Comparison of ENCODE assay signal across 12 cellular contexts in genomic region chr9:35686222-35687203, GRCh38. TPM values are rescaled to one million over a fixed set of nuclear protein-coding genes. Genes with fewer than 3 reads are reported as not detected.
DNase-seq lines count a peak whose midpoint lies in the region; ATAC-seq and TF ChIP-seq lines count a peak whose summit lies in the region.
"Had no signal": no experiment of that assay in that cellular context is flagged by ENCODE, and none has a peak within 500 bp of the region (broad histone marks: within the 10 kb centered on the region; RNA-seq: fewer than 3 reads in every experiment).

No MANE protein-coding gene starts in this region.

- peaks cover 41% of the 10 kb centered on the region for H3K9me1 ChIP-seq in IMR-90 (ENCODE audit: insufficient read depth, low read length)

- H2BK5ac ChIP-seq in IMR-90 (ENCODE audit: low read depth, low read length, poor library complexity, severe bottlenecking) = peak overlapping the region; percentile 98

- H3K4me2 ChIP-seq in IMR-90 (ENCODE audit: low read depth, low read length) (peak overlapping the region; percentile 97), PC-9 (no peak overlapping the region)

- H3K36me3 Mint-ChIP-seq in MCF 10A (ENCODE audit: insufficient read depth, unreplicated experiment) = peaks cover 52% of the 10 kb centered on the region
- H3K36me3 Mint-ChIP-seq in T-helper 2 cell treated with Interferon-gamma antibody and Interleukin-4, amounts not matched to agents 5 μg/mL and 100 μg/mL, for 36 hours (ENCODE audit: low read depth) = no peaks in the 10 kb centered on the region
- H3K36me3 Mint-ChIP-seq in activated naive CD8-positive, alpha-beta T cell treated with anti-CD3 and anti-CD28 coated beads for 36 hours = no peaks in the 10 kb centered on the region

- H3K9me3 Mint-ChIP-seq in MCF 10A (ENCODE audit: unreplicated experiment) = no peaks in the 10 kb centered on the region
- no peaks in the 10 kb centered on the region for H3K9me3 Mint-ChIP-seq in T-helper 2 cell treated with Interferon-gamma antibody and Interleukin-4, amounts not matched to agents 5 μg/mL and 100 μg/mL, for 36 hours
- no peaks in the 10 kb centered on the region for H3K9me3 Mint-ChIP-seq in activated naive CD8-positive, alpha-beta T cell treated with anti-CD3 and anti-CD28 coated beads for 36 hours

- H4K91ac ChIP-seq in IMR-90 (ENCODE audit: insufficient read depth, low read depth, low read length) = no peak overlapping the region

- peaks cover 14% of the 10 kb centered on the region; the same call in 1 of the 2 replicates for H3F3A ChIP-seq in PC-9 (ENCODE audit: insufficient read depth, low read depth)

- TF ChIP-seq CTCF in IMR-90 (conservative IDR thresholded peaks at IDR 0.05; ENCODE audit: low read depth, low read length) (no peak), MCF 10A (IDR thresholded peaks at IDR 0.05; ENCODE audit: unreplicated experiment) (no peak), testis (IDR thresholded peaks at IDR 0.05) (no peak), PC-9 (conservative IDR thresholded peaks at IDR 0.05) (no peak)

- H3K36me3 ChIP-seq in IMR-90 (ENCODE audit: control insufficient read depth, insufficient read depth, low read length) (peaks cover 65% of the 10 kb centered on the region), testis (ENCODE audit: low read depth, missing control alignments) (no peaks in the 10 kb centered on the region), PC-9 (ENCODE audit: low read depth) (no peaks in the 10 kb centered on the region)

- H3K9me3 ChIP-seq in IMR-90 (ENCODE audit: control insufficient read depth, insufficient read depth, low read length) = no peaks in the 10 kb centered on the region
- H3K9me3 ChIP-seq in testis = no peaks in the 10 kb centered on the region
- no peaks in the 10 kb centered on the region for H3K9me3 ChIP-seq in PC-9 (ENCODE audit: insufficient read depth, low read depth)
- H3K9me3 ChIP-seq: mucosa of descending colon had no signal

- H3K14ac ChIP-seq in IMR-90 (replicated peaks; ENCODE audit: low read depth, low read length) = peak overlapping the region; percentile 50

- peak overlapping the region; percentile 58 for H3K9ac ChIP-seq in IMR-90 (ENCODE audit: low read depth, low read length)

- ATAC-seq in IMR-90 (ENCODE audit: low read depth) = no peak
- ATAC-seq: foreskin keratinocyte, mucosa of descending colon had no signal

- H3K27ac Mint-ChIP-seq in MCF 10A (ENCODE audit: low read depth, unreplicated experiment) = no peak overlapping the region
- no peak overlapping the region for H3K27ac Mint-ChIP-seq in T-helper 2 cell treated with Interferon-gamma antibody and Interleukin-4, amounts not matched to agents 5 μg/mL and 100 μg/mL, for 36 hours
- no peak overlapping the region for H3K27ac Mint-ChIP-seq in activated naive CD8-positive, alpha-beta T cell treated with anti-CD3 and anti-CD28 coated beads for 36 hours

- no peaks in the 10 kb centered on the region for H3K9me2 ChIP-seq in PC-9 (ENCODE audit: insufficient read depth)

- H4K5ac ChIP-seq in IMR-90 (ENCODE audit: low read depth, low read length) = no peak overlapping the region

- H3K56ac ChIP-seq in IMR-90 (ENCODE audit: extremely low read depth, insufficient read depth, low read length) = peak overlapping the region; percentile 22; the same call in 1 of the 2 replicates

- no peak overlapping the region for H3K4ac ChIP-seq in IMR-90 (ENCODE audit: low read depth, low read length)

- H3K4me1 Mint-ChIP-seq in MCF 10A (ENCODE audit: insufficient read depth, unreplicated experiment) = peaks cover 37% of the 10 kb centered on the region
- peaks cover 13% of the 10 kb centered on the region for H3K4me1 Mint-ChIP-seq in T-helper 2 cell treated with Interferon-gamma antibody and Interleukin-4, amounts not matched to agents 5 μg/mL and 100 μg/mL, for 36 hours (ENCODE audit: low read depth)
- H3K4me1 Mint-ChIP-seq in activated naive CD8-positive, alpha-beta T cell treated with anti-CD3 and anti-CD28 coated beads for 36 hours = peaks cover 16% of the 10 kb centered on the region

- H3K4me3 ChIP-seq in IMR-90 (ENCODE audit: insufficient read depth, low read depth, low read length) (peak overlapping the region; percentile 26), testis (no peak overlapping the region), PC-9 (no peak overlapping the region)
- H3K4me3 ChIP-seq: mucosa of descending colon had no signal

- DNase-seq in IMR-90 (peak; percentile 60), MCF 10A (ENCODE audit: unreplicated experiment) (no peak), hepatic stellate cell (ENCODE audit: low spot score) (peak; percentile 60), testis (no peak), PC-9 (no peak)
- DNase-seq in T-helper 2 cell treated with Interferon-gamma antibody and Interleukin-4, amounts not matched to agents 5 μg/mL and 100 μg/mL, for 36 hours (ENCODE audit: low spot score) = no peak
- DNase-seq in activated naive CD8-positive, alpha-beta T cell treated with anti-CD3 and anti-CD28 coated beads for 36 hours = no peak
- DNase-seq: foreskin keratinocyte, GF-D8, NCI-H526 treated with DMSO at 0.1 percent for 48 hours, T1000 had no signal

- intact Hi-C loops in IMR-90 (cut with micrococcal nuclease) = loop anchor here (10.0 kb wide), 1 partner anchor 82 kb away; the partner anchor contains the start of gene TESK1
- intact Hi-C loops in MCF 10A (cut with micrococcal nuclease) = no loop called here
- intact Hi-C loops in testis (cut with DNase I; ENCODE audit: low total_unique reads) = no loop called here
- intact Hi-C loops in PC-9 (cut with micrococcal nuclease; ENCODE audit: unreplicated experiment) = no loop called here

- no peak overlapping the region for H3K4me3 Mint-ChIP-seq in MCF 10A (ENCODE audit: unreplicated experiment)
- H3K4me3 Mint-ChIP-seq in T-helper 2 cell treated with Interferon-gamma antibody and Interleukin-4, amounts not matched to agents 5 μg/mL and 100 μg/mL, for 36 hours = no peak overlapping the region
- no peak overlapping the region for H3K4me3 Mint-ChIP-seq in activated naive CD8-positive, alpha-beta T cell treated with anti-CD3 and anti-CD28 coated beads for 36 hours

- peak overlapping the region; percentile 92 for H3K23ac ChIP-seq in IMR-90 (ENCODE audit: low read depth, low read length)

- H2AK5ac ChIP-seq in IMR-90 (ENCODE audit: low read depth, low read length) = no peak overlapping the region

- POLR2A ChIA-PET in IMR-90 (lab: Charles Lee; ENCODE audit: unreplicated experiment) (interaction anchor here (0.6 to 3.8 kb wide), 9 partner anchors 8 to 29 kb away, joined by 3 to 14 read pairs (median 5); partner anchors contain the start of genes CCDC107 and RMRP), MCF 10A (lab: Yijun Ruan, JAX) (no interaction called here), PC-9 (lab: Charles Lee; ENCODE audit: unreplicated experiment) (interaction anchor here (0.6 kb wide), 1 partner anchor 851 kb away, joined by 3 read pairs; no protein-coding TSS in a partner anchor)

- peaks cover 82% of the 10 kb centered on the region for H4K20me1 ChIP-seq in IMR-90 (ENCODE audit: insufficient read depth, low read length)
- no peaks in the 10 kb centered on the region for H4K20me1 ChIP-seq in PC-9 (ENCODE audit: insufficient read depth)

- peaks cover 51% of the 10 kb centered on the region for H3K4me1 ChIP-seq in IMR-90 (ENCODE audit: control insufficient read depth, insufficient read depth, low read length)
- H3K4me1 ChIP-seq in testis = peaks cover 14% of the 10 kb centered on the region
- H3K4me1 ChIP-seq in PC-9 (replicated peaks; ENCODE audit: insufficient read depth) = peaks cover 21% of the 10 kb centered on the region

- H2BK15ac ChIP-seq in IMR-90 (ENCODE audit: low read depth, low read length) = no peak overlapping the region

- dilution Hi-C loops in IMR-90 (cut with HindIII; ENCODE audit: low sequenced_read_pairs, unreplicated experiment) = no loop called here

- no peak for TF ChIP-seq RAD21 in IMR-90 (IDR thresholded peaks at IDR 0.05; ENCODE audit: low read length)

- in situ Hi-C loops in IMR-90 (cut with MboI; ENCODE audit: low sequenced_read_pairs) = no loop called here

- 68% methylated on average over 3 of the region's 11 CpGs; no CpG with 5 or more reads in 1 of the 2 experiments for WGBS in IMR-90 (ENCODE audit: extremely low coverage in 2 of 2, insufficient read length in 1 of 2), 2 experiments
- WGBS in testis, 2 donors = 59 to 60% methylated on average over 8 to 11 of the region's 11 CpGs

- peak overlapping the region; percentile 34 for H2AK9ac ChIP-seq in IMR-90 (replicated peaks; ENCODE audit: low read depth, low read length, poor library complexity)

- H3K27me3 ChIP-seq in IMR-90 (ENCODE audit: control insufficient read depth, insufficient read depth, low read length) (no peaks in the 10 kb centered on the region), testis (no peaks in the 10 kb centered on the region), PC-9 (ENCODE audit: insufficient read depth, low read depth) (no peaks in the 10 kb centered on the region)
- H3K27me3 ChIP-seq: foreskin keratinocyte had no signal

- H4K8ac ChIP-seq in IMR-90 (ENCODE audit: low read depth in 2 of 2, low read length in 2 of 2) = no peak overlapping the region

- H3K18ac ChIP-seq in IMR-90 (ENCODE audit: low read depth, low read length) = peak overlapping the region; percentile 8; the same call in 1 of the 2 replicates

- BruUV-seq in IMR-90 (replicated peaks; lab: Mats Ljungman, UMichigan) = no TSS peak
- BruUV-seq in MCF 10A (replicated peaks; lab: Mats Ljungman, UMichigan) = TSS peak; percentile 2
- no TSS peak for BruUV-seq in PC-9 (replicated peaks; lab: Mats Ljungman, UMichigan)

- H2AFZ ChIP-seq in IMR-90 (replicated peaks; ENCODE audit: low read length, poor library complexity) = peak overlapping the region; percentile 17
- H2AFZ ChIP-seq in PC-9 = no peak overlapping the region

- no peaks in the 10 kb centered on the region for H3K79me2 ChIP-seq in PC-9 (ENCODE audit: low read depth)

- H3K79me1 ChIP-seq in IMR-90 (ENCODE audit: low read depth in 1 of 2, low read length in 2 of 2) = peaks cover 13 to 85% of the 10 kb centered on the region in 2 experiments

- no peak overlapping the region for H2BK120ac ChIP-seq in IMR-90 (ENCODE audit: low read depth, low read length)

- H2BK20ac ChIP-seq in IMR-90 (ENCODE audit: low read depth, low read length) = no peak overlapping the region

- no peak for TF ChIP-seq POLR2A in IMR-90 (IDR thresholded peaks at IDR 0.05; ENCODE audit: low read depth, low read length)
- TF ChIP-seq POLR2A in testis (IDR thresholded peaks at IDR 0.05) = no peak

- no peaks in the 10 kb centered on the region for H3K27me3 Mint-ChIP-seq in MCF 10A (ENCODE audit: insufficient read depth, unreplicated experiment)
- H3K27me3 Mint-ChIP-seq in T-helper 2 cell treated with Interferon-gamma antibody and Interleukin-4, amounts not matched to agents 5 μg/mL and 100 μg/mL, for 36 hours (ENCODE audit: low read depth) = no peaks in the 10 kb centered on the region
- no peaks in the 10 kb centered on the region for H3K27me3 Mint-ChIP-seq in activated naive CD8-positive, alpha-beta T cell treated with anti-CD3 and anti-CD28 coated beads for 36 hours

- CTCF ChIA-PET in IMR-90 (lab: Yijun Ruan, JAX) (no interaction called here), MCF 10A (lab: Yijun Ruan, JAX) (interaction anchor here (1.6 to 4.8 kb wide), 2 partner anchors 10 to 39 kb away, joined by 6 to 34 read pairs; no protein-coding TSS in a partner anchor), PC-9 (lab: Charles Lee) (no interaction called here)

- H3K27ac ChIP-seq in IMR-90 (ENCODE audit: insufficient read depth, low read length) (peak overlapping the region; percentile 18), testis (peak overlapping the region; percentile 35 to 93), PC-9 (no peak overlapping the region)
- H3K27ac ChIP-seq: foreskin keratinocyte had no signal

RNA-seq across cellular contexts. Expression of gene TPM2, which starts 3.2 kb away (rescaled TPM):
- total RNA-seq in IMR-90 (2012; rRNA removed) = 960 and 1,994 TPM in 2 replicates
- polyA plus RNA-seq in IMR-90 (2012; rRNA removed) = 2,500 and 2,548 TPM in 2 replicates
- 1,868 and 3,037 TPM in 2 replicates for polyA plus RNA-seq in IMR-90 (2012; cell fraction: cytosol; rRNA removed)
- 2,387 and 3,173 TPM in 2 replicates for polyA plus RNA-seq in IMR-90 (2012; cell fraction: nucleus; rRNA removed; ENCODE audit: low replicate concordance)
- 161 and 207 TPM in 2 replicates for total RNA-seq in MCF 10A (2022)
- total RNA-seq in testis = 100 to 1,000 TPM; 182 to 211 TPM
- 369 TPM for polyA plus RNA-seq in testis (ENCODE audit: insufficient read depth, low read depth, low replicate concordance)
- 30.5 and 60.0 TPM in 2 replicates for total RNA-seq in PC-9 (2021)
- total RNA-seq in activated naive CD8-positive, alpha-beta T cell treated with anti-CD3 and anti-CD28 coated beads for 36 hours = 1 to 10 TPM; 3.3 to 4.6 TPM

RNA-seq across cellular contexts. Expression of gene CA9, which starts 12.8 kb away (rescaled TPM):
- 0.54 and 0.56 TPM in 2 replicates for total RNA-seq in IMR-90 (2012; rRNA removed)
- polyA plus RNA-seq in IMR-90 (2012; rRNA removed) = 3.7 and 3.9 TPM in 2 replicates
- 5.2 and 9.9 TPM in 2 replicates for polyA plus RNA-seq in IMR-90 (2012; cell fraction: cytosol; rRNA removed)
- 2.5 and 4.3 TPM in 2 replicates for polyA plus RNA-seq in IMR-90 (2012; cell fraction: nucleus; rRNA removed; ENCODE audit: low replicate concordance)
- not detected in 2 replicates for total RNA-seq in MCF 10A (2022)
- 10 to 100 TPM; 11.0 to 36.8 TPM for total RNA-seq in testis
- 50.5 TPM for polyA plus RNA-seq in testis (ENCODE audit: insufficient read depth, low read depth, low replicate concordance)
- total RNA-seq in PC-9 (2021) = 2.5 and 6.6 TPM in 2 replicates
- 1 to 10 TPM; 1.5 to 2.7 TPM for total RNA-seq in activated naive CD8-positive, alpha-beta T cell treated with anti-CD3 and anti-CD28 coated beads for 36 hours

RNA-seq across cellular contexts. Expression of gene ARHGEF39, which starts 21.5 kb away (rescaled TPM):
- total RNA-seq in IMR-90 (2012; rRNA removed) (0.56 and 2.5 TPM in 2 replicates), MCF 10A (2022) (2.9 and 5.1 TPM in 2 replicates), testis (1 to 10 TPM; 2.2 to 6.5 TPM), PC-9 (2021) (13.5 and 15.6 TPM in 2 replicates)
- polyA plus RNA-seq in IMR-90 (2012; rRNA removed) (2.1 and 2.8 TPM in 2 replicates), testis (ENCODE audit: insufficient read depth, low read depth, low replicate concordance) (7.0 TPM)
- polyA plus RNA-seq in IMR-90 (2012; cell fraction: cytosol; rRNA removed) = 0.82 and 1.1 TPM in 2 replicates
- 7.1 and 7.2 TPM in 2 replicates for polyA plus RNA-seq in IMR-90 (2012; cell fraction: nucleus; rRNA removed; ENCODE audit: low replicate concordance)
- total RNA-seq in activated naive CD8-positive, alpha-beta T cell treated with anti-CD3 and anti-CD28 coated beads for 36 hours = 10 to 100 TPM; 17.2 to 18.7 TPM

RNA-seq across cellular contexts. Expression of gene CCDC107, which starts 28.4 kb away (rescaled TPM):
- 6.8 and 10.0 TPM in 2 replicates for total RNA-seq in IMR-90 (2012; rRNA removed)
- polyA plus RNA-seq in IMR-90 (2012; rRNA removed) = 21.1 and 24.4 TPM in 2 replicates
- 15.4 and 21.2 TPM in 2 replicates for polyA plus RNA-seq in IMR-90 (2012; cell fraction: cytosol; rRNA removed)
- 17.3 and 33.3 TPM in 2 replicates for polyA plus RNA-seq in IMR-90 (2012; cell fraction: nucleus; rRNA removed; ENCODE audit: low replicate concordance)
- total RNA-seq in MCF 10A (2022) = 10.6 and 12.5 TPM in 2 replicates
- total RNA-seq in testis = 10 to 100 TPM; 13.4 to 19.0 TPM
- polyA plus RNA-seq in testis (ENCODE audit: insufficient read depth, low read depth, low replicate concordance) = 17.2 TPM
- total RNA-seq in PC-9 (2021) = 6.9 and 10.5 TPM in 2 replicates
- 1 to 10 TPM; 8.2 to 9.4 TPM for total RNA-seq in activated naive CD8-positive, alpha-beta T cell treated with anti-CD3 and anti-CD28 coated beads for 36 hours

RNA-seq across cellular contexts. Expression of gene RMRP, which starts 28.7 kb away (rescaled TPM):
- total RNA-seq in IMR-90 (2012; rRNA removed) = 13,690 and 21,707 TPM in 2 replicates
- polyA plus RNA-seq in IMR-90 (2012; rRNA removed) = 39.7 and 88.0 TPM in 2 replicates
- not detected in 2 replicates for polyA plus RNA-seq in IMR-90 (2012; cell fraction: cytosol; rRNA removed)
- polyA plus RNA-seq in IMR-90 (2012; cell fraction: nucleus; rRNA removed; ENCODE audit: low replicate concordance) = not detected in 2 replicates
- 13,245 and 17,503 TPM in 2 replicates for total RNA-seq in MCF 10A (2022)
- over 10,000 TPM in 1 of 2 donors, 1,000 to 10,000 TPM in 1; 4,421 to 15,053 TPM for total RNA-seq in testis
- polyA plus RNA-seq in testis (ENCODE audit: insufficient read depth, low read depth, low replicate concordance) = not detected
- 13,432 and 13,506 TPM in 2 replicates for total RNA-seq in PC-9 (2021)
- over 10,000 TPM in 1 of 2 experiments, 1,000 to 10,000 TPM in 1; 8,498 to 10,099 TPM for total RNA-seq in activated naive CD8-positive, alpha-beta T cell treated with anti-CD3 and anti-CD28 coated beads for 36 hours

Comparison
In these comparisons a context has a peak if more than half of its experiments do, and no peak if none do; other contexts are left out.
1. DNase-seq: peak in IMR-90 (single experiment) and hepatic stellate cell (single experiment); none in MCF 10A (single experiment), testis (single experiment), PC-9 (0 of 2), T-helper 2 cell treated with Interferon-gamma antibody and Interleukin-4, amounts not matched to agents 5 μg/mL and 100 μg/mL, for 36 hours (single experiment) and activated naive CD8-positive, alpha-beta T cell treated with anti-CD3 and anti-CD28 coated beads for 36 hours (single experiment).